8 cellular contexts compared by ENCODE assay signal in the genomic region with DNA sequence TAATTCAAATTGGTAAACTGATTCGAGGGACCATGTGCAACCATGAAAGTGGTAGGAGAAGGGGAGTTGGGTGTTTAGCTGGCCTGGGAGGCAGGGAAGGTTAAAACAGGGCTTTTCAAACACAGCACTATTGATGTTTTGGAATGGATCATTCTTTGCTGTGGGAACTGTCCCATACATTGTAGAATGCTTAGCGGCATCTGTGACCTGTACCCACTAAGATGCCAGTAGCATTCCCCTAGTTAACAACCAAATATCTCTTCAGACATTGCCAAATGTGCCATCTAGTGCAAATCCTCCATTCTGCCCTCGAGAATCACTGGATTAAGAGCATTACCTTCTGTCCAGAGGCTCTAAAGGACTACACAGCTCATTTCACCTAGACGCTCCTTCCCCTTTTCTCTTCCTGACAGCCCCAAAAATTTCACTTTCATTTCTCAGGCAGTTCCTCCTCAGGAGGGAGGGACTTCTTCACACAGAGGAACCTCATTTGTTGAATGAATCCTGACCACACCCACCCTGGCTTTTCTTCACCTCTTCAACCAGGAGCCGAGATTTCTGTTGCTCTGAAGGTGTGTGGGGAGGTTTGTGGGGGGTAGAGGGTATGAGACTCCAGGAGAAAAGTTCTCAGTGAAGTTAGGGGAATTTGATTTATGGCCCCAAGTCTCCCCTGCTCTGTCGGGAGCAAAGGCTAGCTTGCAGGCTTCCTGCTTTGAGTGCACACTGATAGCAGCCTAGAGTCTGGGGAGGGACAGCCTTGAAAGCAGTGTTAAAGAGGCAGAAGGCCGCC. TPM values are rescaled to one million over a fixed set of nuclear protein-coding genes. Genes with fewer than 3 reads are reported as not detected.
DNase-seq lines count a peak whose midpoint lies in the region; ATAC-seq and TF ChIP-seq lines count a peak whose summit lies in the region.

Gene TRIM34 (plus strand): TSS at position 513 of the 790 bp plus-strand sequence. CDS start 7,331 bp downstream, outside the sequence.

- peaks cover 0 to 16% of the 10 kb centered on the region in 2 donors for H3K9me3 Mint-ChIP-seq in activated naive CD4-positive, alpha-beta T cell treated with anti-CD3 and anti-CD28 coated beads, Interleukin-2, amount 50 U/mL, for 72 hours

- TF ChIP-seq POLR2A in Raji (IDR thresholded peaks at IDR 0.05; ENCODE audit: insufficient read depth, low read depth, low read length) (peak; percentile 38; the same call in 1 of the 2 replicates), prostate gland (IDR thresholded peaks at IDR 0.05) (peak; percentile 56)

- intact Hi-C loops in Right ventricle myocardium inferior (cut with DNase I) (no loop called here), cardiac septum (cut with DNase I) (loop anchor here (10.0 kb wide), 1 partner anchor 60 kb away; the partner anchor contains the start of genes TRIM22 and TRIM5), prostate gland (cut with DNase I) (loop anchor here (10.0 kb wide), 1 partner anchor 60 kb away; the partner anchor contains the start of genes TRIM22 and TRIM5), aorta (cut with DNase I) (loop anchor here in 1 of 2 donors (10.0 kb wide), 1 partner anchor 60 kb away; the partner anchor contains the start of genes TRIM22 and TRIM5)

- WGBS in prostate gland, result 11% methylated on average over 7 of the region's 7 CpGs
- 12 to 16% methylated on average over 7 of the region's 7 CpGs for WGBS in aorta, 2 donors

- ATAC-seq in Right ventricle myocardium inferior (peak; percentile 93), HG03135 (IDR thresholded peaks at IDR 0.05; ENCODE audit: unreplicated experiment) (peak; percentile 97), aorta (ENCODE audit: low FRiP score) (peak; percentile 87)
- ATAC-seq in activated naive CD4-positive, alpha-beta T cell treated with anti-CD3 and anti-CD28 coated beads, Interleukin-2, amount 50 U/mL, for 72 hours, result peak; percentile 97 to 98

- TF ChIP-seq CTCF in cardiac muscle cell (IDR thresholded peaks at IDR 0.05; ENCODE audit: low read depth, low read length) (no peak), prostate gland (IDR thresholded peaks at IDR 0.05) (no peak)

- H3K9me3 ChIP-seq in cardiac muscle cell (ENCODE audit: low read depth) (no peaks in the 10 kb centered on the region), prostate gland (no peaks in the 10 kb centered on the region), aorta (ENCODE audit: control insufficient read depth, low read length) (no peaks in the 10 kb centered on the region)

- H3K4me3 ChIP-seq in cardiac muscle cell (peak within 1 kb of the TSS; percentile 24), prostate gland (peak within 1 kb of the TSS; percentile 36 to 45), aorta (ENCODE audit: low read length in 2 of 2) (peak within 1 kb of the TSS; percentile 71 to 85)

- H3K27me3 ChIP-seq in cardiac muscle cell (no peaks in the 10 kb centered on the region), prostate gland (replicated peaks; ENCODE audit: insufficient read depth) (no peaks in the 10 kb centered on the region), aorta (ENCODE audit: control insufficient read depth in 1 of 2, insufficient read depth in 2 of 2, low read length in 1 of 2) (no peaks in the 10 kb centered on the region)

- H3K27ac ChIP-seq in cardiac muscle cell, result no peak within 1 kb of the TSS
- H3K27ac ChIP-seq in prostate gland, result peak within 1 kb of the TSS; percentile 40 to 43
- peak within 1 kb of the TSS in 1 of 2 donors; percentile 52 for H3K27ac ChIP-seq in aorta (ENCODE audit: low read depth in 1 of 2, low read length in 2 of 2)

- H3K36me3 ChIP-seq in cardiac muscle cell, result no peaks in the 10 kb centered on the region
- H3K36me3 ChIP-seq in prostate gland, result no peaks in the 10 kb centered on the region
- no peaks in the 10 kb centered on the region for H3K36me3 ChIP-seq in aorta (ENCODE audit: control insufficient read depth in 1 of 2, insufficient read depth in 2 of 2, low read length in 1 of 2)

- no peak for DNase-seq in Right ventricle myocardium inferior (ENCODE audit: missing footprints)
- no peak for DNase-seq in cardiac septum (ENCODE audit: low spot score)
- DNase-seq in activated naive CD4-positive, alpha-beta T cell treated with anti-CD3 and anti-CD28 coated beads, Interleukin-2, amount 50 U/mL, for 72 hours (ENCODE audit: low spot score in 2 of 2), result peak; percentile 63 to 67
- peak; percentile 40 to 72 for DNase-seq in cardiac muscle cell (ENCODE audit: low read depth in 1 of 2, low spot score in 1 of 2)
- peak; percentile 76 for DNase-seq in prostate gland (ENCODE audit: low spot score)
- DNase-seq in aorta, result peak in 1 of 2 donors; percentile 52

- H3K36me3 Mint-ChIP-seq in activated naive CD4-positive, alpha-beta T cell treated with anti-CD3 and anti-CD28 coated beads, Interleukin-2, amount 50 U/mL, for 72 hours, result peaks cover 6 to 28% of the 10 kb centered on the region in 2 donors

- H3K27ac Mint-ChIP-seq in activated naive CD4-positive, alpha-beta T cell treated with anti-CD3 and anti-CD28 coated beads, Interleukin-2, amount 50 U/mL, for 72 hours, result peak within 1 kb of the TSS; percentile 91 to 97

- H3K4me1 ChIP-seq in cardiac muscle cell (ENCODE audit: low read depth) (peaks cover 27% of the 10 kb centered on the region), prostate gland (replicated peaks) (no peaks in the 10 kb centered on the region), aorta (ENCODE audit: control insufficient read depth in 1 of 2, insufficient read depth in 2 of 2, low read length in 2 of 2) (peaks cover 4 to 16% of the 10 kb centered on the region in 2 donors)

RNA-seq across cellular contexts. Expression of gene TRIM34, which starts in this region (rescaled TPM):
- 2.8 TPM for total RNA-seq in Right ventricle myocardium inferior
- total RNA-seq in cardiac septum, result 2.3 TPM
- total RNA-seq in activated naive CD4-positive, alpha-beta T cell treated with anti-CD3 and anti-CD28 coated beads, Interleukin-2, amount 50 U/mL, for 72 hours, result 10 to 100 TPM; 10.9 to 12.0 TPM
- 0.81 and 2.4 TPM in 2 replicates for total RNA-seq in cardiac muscle cell
- polyA plus RNA-seq in cardiac muscle cell, result 1.6 and 2.4 TPM in 2 replicates
- total RNA-seq in prostate gland, result 10 to 100 TPM; 10.3 to 15.5 TPM
- 1 to 10 TPM; 5.6 to 9.2 TPM for total RNA-seq in aorta
- 1 to 10 TPM; 5.1 to 5.8 TPM for polyA plus RNA-seq in aorta

Comparison
In these comparisons a context has a peak if more than half of its experiments do, and no peak if none do; other contexts are left out.
1. DNase-seq: peak in activated naive CD4-positive, alpha-beta T cell treated with anti-CD3 and anti-CD28 coated beads, Interleukin-2, amount 50 U/mL, for 72 hours (2 of 2), cardiac muscle cell (2 of 2) and prostate gland (single experiment); none in Right ventricle myocardium inferior (single experiment) and cardiac septum (single experiment).
2. H3K4me3 ChIP-seq: peak in every context shown above with its lines; median percentile 78 in aorta; 40 in prostate gland; 24 in cardiac muscle cell.
3. Peak in every context shown above with its lines, with median percentiles within 50 percentile points of each other: ATAC-seq.